Comparison of ENCODE assay signal across 24 cellular contexts in genomic region chr18:62812242-62812641, GRCh38.
DNase-seq lines count a peak whose midpoint lies in the region; ATAC-seq and TF ChIP-seq lines count a peak whose summit lies in the region.
"Had no signal": no experiment of that assay in that cellular context is flagged by ENCODE, and none has a peak within 500 bp of the region (broad histone marks: within the 10 kb centered on the region; RNA-seq: fewer than 3 reads in every experiment).

No MANE protein-coding gene starts in this region.

- TF ChIP-seq EP300 in stomach (IDR thresholded peaks at IDR 0.05) = no peak

- ATAC-seq in Right ventricle myocardium inferior (no peak), foreskin keratinocyte (no peak)
- ATAC-seq: GM12878, heart right ventricle, psoas muscle had no signal

- no peaks in the 10 kb centered on the region for H3K36me3 Mint-ChIP-seq in mesothelial cell of epicardium

- 44 to 65% (median 55%) methylated on average over 3 of the region's 3 CpGs for WGBS in stomach, 5 donors

- POLR2A ChIA-PET in A673 (lab: Charles Lee; ENCODE audit: low non-redundant PET) = no interaction called here

- H3K27me3 ChIP-seq in cardiac muscle cell (no peaks in the 10 kb centered on the region), stomach (no peaks in the 10 kb centered on the region), A673 (replicated peaks; ENCODE audit: insufficient read depth, low read depth, low read length, poor library complexity) (no peaks in the 10 kb centered on the region), foreskin keratinocyte (no peaks in the 10 kb centered on the region)
- H3K27me3 ChIP-seq: heart right ventricle had no signal

- TF ChIP-seq CTCF in cardiac muscle cell (IDR thresholded peaks at IDR 0.05; ENCODE audit: low read depth, low read length) (no peak), epithelial cell of esophagus (IDR thresholded peaks at IDR 0.05; ENCODE audit: insufficient read depth, low read depth, low read length, missing control alignments) (no peak), mesothelial cell of epicardium (IDR thresholded peaks at IDR 0.05; ENCODE audit: unreplicated experiment) (no peak), stomach (IDR thresholded peaks at IDR 0.05) (no peak), A673 (conservative IDR thresholded peaks at IDR 0.05; ENCODE audit: low read depth, low read length) (no peak), foreskin keratinocyte (conservative IDR thresholded peaks at IDR 0.05) (no peak)

- no peaks in the 10 kb centered on the region for H3K36me3 ChIP-seq in cardiac muscle cell
- no peaks in the 10 kb centered on the region for H3K36me3 ChIP-seq in stomach
- no peaks in the 10 kb centered on the region for H3K36me3 ChIP-seq in A673 (ENCODE audit: insufficient read depth, low read length, poor library complexity, severe bottlenecking)
- H3K36me3 ChIP-seq: heart right ventricle, thoracic aorta had no signal

- no peak overlapping the region for H3K4me3 ChIP-seq in cardiac muscle cell
- H3K4me3 ChIP-seq in epithelial cell of esophagus (ENCODE audit: low read length) = no peak overlapping the region
- no peak overlapping the region for H3K4me3 ChIP-seq in stomach
- H3K4me3 ChIP-seq in A673 (ENCODE audit: low read depth, low read length, poor library complexity, severe bottlenecking) = no peak overlapping the region
- H3K4me3 ChIP-seq: GM12878, heart right ventricle, psoas muscle, skin epidermis, thoracic aorta had no signal

- CTCF ChIA-PET in A673 (lab: Charles Lee) = no interaction called here

- H3K9me3 ChIP-seq in cardiac muscle cell (ENCODE audit: low read depth) (no peaks in the 10 kb centered on the region), stomach (no peaks in the 10 kb centered on the region), A673 (ENCODE audit: low read depth, low read length, poor library complexity, severe bottlenecking) (no peaks in the 10 kb centered on the region)
- H3K9me3 ChIP-seq: heart right ventricle, psoas muscle, thoracic aorta had no signal

- no peak overlapping the region for H3K4me3 Mint-ChIP-seq in mesothelial cell of epicardium
- H3K4me3 Mint-ChIP-seq: activated naive CD8-positive, alpha-beta T cell treated with anti-CD3 and anti-CD28 coated beads, Interleukin-2, amount 10 ng/mL, durations not matched to agents 7 days and 5 days had no signal

- H3K4me1 Mint-ChIP-seq in mesothelial cell of epicardium = peaks cover 43% of the 10 kb centered on the region

- H3K27ac ChIP-seq in cardiac muscle cell = peak overlapping the region; percentile 15
- H3K27ac ChIP-seq in stomach = peak overlapping the region in 2 of 5 donors; percentile 45 to 51
- no peak overlapping the region for H3K27ac ChIP-seq in A673 (ENCODE audit: low read depth, low read length, poor library complexity, severe bottlenecking)
- no peak overlapping the region for H3K27ac ChIP-seq in foreskin keratinocyte
- H3K27ac ChIP-seq: 22Rv1, heart right ventricle, psoas muscle, skin epidermis, thoracic aorta had no signal

- H3K27me3 Mint-ChIP-seq in mesothelial cell of epicardium (ENCODE audit: low read depth) = no peaks in the 10 kb centered on the region
- H3K27me3 Mint-ChIP-seq: activated naive CD8-positive, alpha-beta T cell treated with anti-CD3 and anti-CD28 coated beads, Interleukin-2, amount 10 ng/mL, durations not matched to agents 7 days and 5 days had no signal

- H3K9me3 Mint-ChIP-seq in mesothelial cell of epicardium = no peaks in the 10 kb centered on the region

- no TSS peak for BruUV-seq in A673 (replicated peaks; lab: Mats Ljungman, UMichigan)

- TF ChIP-seq POLR2A in stomach (IDR thresholded peaks at IDR 0.05) = no peak

- intact Hi-C loops in Right ventricle myocardium inferior (cut with DNase I) = no loop called here
- intact Hi-C loops in stomach (cut with DNase I; ENCODE audit: low total_unique reads) = loop anchor here (10.0 kb wide), 1 partner anchor 107 kb away; no protein-coding TSS in a partner anchor
- intact Hi-C loops in A673 (cut with micrococcal nuclease; ENCODE audit: unreplicated experiment) = no loop called here

- H3K4me1 ChIP-seq in cardiac muscle cell (ENCODE audit: low read depth) = peaks cover 33% of the 10 kb centered on the region
- H3K4me1 ChIP-seq in stomach = peaks cover 0 to 33% (median 6%) of the 10 kb centered on the region in 4 donors
- peaks cover 5% of the 10 kb centered on the region for H3K4me1 ChIP-seq in A673 (ENCODE audit: insufficient read depth, low read length, poor library complexity, severe bottlenecking)
- no peaks in the 10 kb centered on the region for H3K4me1 ChIP-seq in foreskin keratinocyte
- H3K4me1 ChIP-seq: psoas muscle had no signal

- H3K27ac Mint-ChIP-seq in mesothelial cell of epicardium = peak overlapping the region; percentile 11
- H3K27ac Mint-ChIP-seq: activated naive CD8-positive, alpha-beta T cell treated with anti-CD3 and anti-CD28 coated beads, Interleukin-2, amount 10 ng/mL, durations not matched to agents 7 days and 5 days had no signal

- DNase-seq in cardiac muscle cell (ENCODE audit: low read depth in 1 of 2, low spot score in 1 of 2) (peak in 1 of 2 donors; percentile 70), Right ventricle myocardium inferior (ENCODE audit: missing footprints) (no peak), epithelial cell of esophagus (ENCODE audit: low read depth) (peak; percentile 24), mesothelial cell of epicardium (ENCODE audit: low spot score in 2 of 2, unreplicated experiment in 2 of 2) (no peak), NCI-H82 treated with DMSO at 0.1 percent for 48 hours (lab: John Stamatoyannopoulos, UW; ENCODE audit: unreplicated experiment) (no peak), stomach (no peak), A673 (ENCODE audit: low spot score) (no peak), foreskin keratinocyte (no peak)
- DNase-seq: activated CD4-positive, alpha-beta T cell treated with anti-CD3 and anti-CD28 coated beads, Interleukin-2, amount 50 U/mL, for 48 hours; activated CD4-positive, CD25-positive, alpha-beta regulatory T cell; activated CD8-positive, alpha-beta memory T cell treated with anti-CD3 and anti-CD28 coated beads, Interleukin-2, amount 50 U/mL, for 48 hours; activated naive CD8-positive, alpha-beta T cell treated with anti-CD3 and anti-CD28 coated beads, Interleukin-2, amount 10 ng/mL, durations not matched to agents 7 days and 5 days; DMS79; heart right ventricle; NCI-H1417; NCI-H2107; NCI-H524 treated with DMSO at 0.1 percent for 48 hours; psoas muscle; stimulated activated naive CD4-positive, alpha-beta T cell; T1000 had no signal
